Comparison of ENCODE assay signal across 35 cellular contexts in genomic region chr4:42328978-42329377, GRCh38.
"Had no signal": no experiment of that assay in that cellular context is flagged by ENCODE, and none has a peak within 500 bp of the region (broad histone marks: within the 10 kb centered on the region; RNA-seq: fewer than 3 reads in every experiment).

No MANE protein-coding gene starts in this region.

- H3K9ac ChIP-seq: KMS-11 had no signal

- H3K36me3 ChIP-seq: MG63 had no signal

- DNase-seq: Karpas-422, Kasumi-1, MG63, MM.1S, MV-4-11, NCI-H1048, NCI-H1092, NCI-H1092 treated with DMSO at 0.1 percent for 48 hours, NCI-H1105, NCI-H1105 treated with DMSO at 0.1 percent for 48 hours, NCI-H1417, NCI-H1417 treated with DMSO at 0.1 percent for 48 hours, NCI-H1436, NCI-H1436 treated with DMSO at 0.1 percent for 48 hours, NCI-H146, NCI-H1694, NCI-H1694 treated with DMSO at 0.1 percent for 48 hours, NCI-H187, NCI-H187 treated with DMSO at 0.1 percent for 48 hours, NCI-H1930, NCI-H2029, NCI-H2029 treated with DMSO at 0.1 percent for 48 hours, NCI-H2081, NCI-H2081 treated with DMSO at 0.1 percent for 48 hours, NCI-H2107, NCI-H2171, NCI-H2171 treated with DMSO at 0.1 percent for 48 hours, NCI-H2227 treated with DMSO at 0.1 percent for 48 hours, NCI-H226, NCI-H345, NCI-H446, NCI-H446 treated with DMSO at 0.1 percent for 48 hours, NCI-H510A, NCI-H510A treated with DMSO at 0.1 percent for 48 hours had no signal

- H3K27ac ChIP-seq: KMS-11 had no signal

- H3K4me2 ChIP-seq: KMS-11 had no signal

- H3K4me3 ChIP-seq: MG63 had no signal

- H3K9me3 ChIP-seq: MG63 had no signal

- H3K27me3 ChIP-seq: MG63 had no signal
